In the genomic region with DNA sequence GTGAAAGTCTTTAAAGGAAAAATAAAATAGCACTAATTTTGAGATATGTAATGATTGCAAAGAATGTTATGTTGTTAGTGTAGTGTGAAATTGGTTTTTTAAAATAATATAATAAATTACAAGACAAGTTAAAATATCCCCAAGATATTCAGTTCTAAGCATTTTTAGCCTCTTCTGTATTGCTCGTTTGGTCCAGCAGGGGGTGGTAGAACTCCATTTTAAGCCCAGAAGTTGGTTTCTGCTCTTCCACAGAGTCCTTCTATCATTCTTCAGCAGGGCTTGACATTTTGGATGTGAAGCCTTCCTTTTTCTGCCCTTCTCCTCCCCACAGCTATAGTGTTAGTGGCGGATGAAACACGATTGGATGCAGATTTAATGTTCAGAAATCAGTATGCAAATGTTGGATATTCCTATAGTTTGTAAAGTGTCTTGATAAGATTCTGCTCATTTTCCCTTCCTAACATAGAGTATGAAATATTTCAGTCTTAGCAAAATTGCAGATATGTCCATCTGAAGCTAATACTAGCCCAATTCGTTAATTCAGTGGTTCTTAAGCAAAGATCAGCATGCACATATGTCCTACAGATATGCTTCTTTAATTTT, we compare ENCODE assay signal across 8 cellular contexts. TPM values are rescaled to one million over a fixed set of nuclear protein-coding genes. Genes with fewer than 3 reads are reported as not detected.
DNase-seq lines count a peak whose midpoint lies in the region; ATAC-seq and TF ChIP-seq lines count a peak whose summit lies in the region.

No MANE protein-coding gene starts in this region.

- H3K27me3 Mint-ChIP-seq in activated CD4-positive, alpha-beta memory T cell treated with anti-CD3 and anti-CD28 coated beads, Interleukin-2, amount 10 ng/mL, durations not matched to agents 7 days and 5 days = peaks cover 25% of the 10 kb centered on the region

- peaks cover 11% of the 10 kb centered on the region for H3K4me1 Mint-ChIP-seq in activated CD4-positive, alpha-beta memory T cell treated with anti-CD3 and anti-CD28 coated beads, Interleukin-2, amount 10 ng/mL, durations not matched to agents 7 days and 5 days

- H3K27ac ChIP-seq in foreskin keratinocyte = no peak overlapping the region

- ATAC-seq in GM21423 (IDR thresholded peaks at IDR 0.05; ENCODE audit: unreplicated experiment) (peak; percentile 41), foreskin keratinocyte (peak; percentile 31), HG03045 (IDR thresholded peaks at IDR 0.05; ENCODE audit: unreplicated experiment) (no peak), GM21367 (IDR thresholded peaks at IDR 0.05; ENCODE audit: unreplicated experiment) (no peak)

- no peak overlapping the region for H3K27ac Mint-ChIP-seq in activated CD4-positive, alpha-beta memory T cell treated with anti-CD3 and anti-CD28 coated beads, Interleukin-2, amount 10 ng/mL, durations not matched to agents 7 days and 5 days

- DNase-seq in CD1c-positive myeloid dendritic cell (ENCODE audit: extremely low spot score) (peak; percentile 65), NCI-H226 (peak; percentile 43), foreskin keratinocyte (peak in 1 of 2 donors; percentile 26), occipital lobe (lab: John Stamatoyannopoulos, UW) (peak; percentile 26)
- peak; percentile 30 for DNase-seq in activated CD4-positive, alpha-beta memory T cell treated with anti-CD3 and anti-CD28 coated beads, Interleukin-2, amount 10 ng/mL, durations not matched to agents 7 days and 5 days

- CTCF ChIA-PET in activated CD4-positive, alpha-beta memory T cell treated with anti-CD3 and anti-CD28 coated beads, Interleukin-2, amount 10 ng/mL, durations not matched to agents 7 days and 5 days (lab: Charles Lee) = no interaction called here

- TF ChIP-seq CTCF in foreskin keratinocyte (conservative IDR thresholded peaks at IDR 0.05) = peak; percentile 71

- H3K9me3 Mint-ChIP-seq in activated CD4-positive, alpha-beta memory T cell treated with anti-CD3 and anti-CD28 coated beads, Interleukin-2, amount 10 ng/mL, durations not matched to agents 7 days and 5 days = no peaks in the 10 kb centered on the region

- no peaks in the 10 kb centered on the region for H3K36me3 Mint-ChIP-seq in activated CD4-positive, alpha-beta memory T cell treated with anti-CD3 and anti-CD28 coated beads, Interleukin-2, amount 10 ng/mL, durations not matched to agents 7 days and 5 days (ENCODE audit: low read depth)

- no peak overlapping the region for H3K4me3 Mint-ChIP-seq in activated CD4-positive, alpha-beta memory T cell treated with anti-CD3 and anti-CD28 coated beads, Interleukin-2, amount 10 ng/mL, durations not matched to agents 7 days and 5 days

- no peaks in the 10 kb centered on the region for H3K4me1 ChIP-seq in foreskin keratinocyte

- peaks cover 22% of the 10 kb centered on the region for H3K27me3 ChIP-seq in foreskin keratinocyte

- POLR2A ChIA-PET in activated CD4-positive, alpha-beta memory T cell treated with anti-CD3 and anti-CD28 coated beads, Interleukin-2, amount 10 ng/mL, durations not matched to agents 7 days and 5 days (lab: Charles Lee) = no interaction called here

RNA-seq across cellular contexts. Expression of a gene that starts 1.5 kb away (rescaled TPM):
- not detected for total RNA-seq in activated CD4-positive, alpha-beta memory T cell treated with anti-CD3 and anti-CD28 coated beads, Interleukin-2, amount 10 ng/mL, durations not matched to agents 7 days and 5 days
- total RNA-seq in foreskin keratinocyte (not detected in 2 replicates), occipital lobe (82.8 TPM)
- polyA plus RNA-seq in foreskin keratinocyte = not detected in 2 replicates

Comparison
In these comparisons a context has a peak if more than half of its experiments do, and no peak if none do; other contexts are left out.
1. ATAC-seq: peak in GM21423 (single experiment) and foreskin keratinocyte (single experiment); none in HG03045 (single experiment) and GM21367 (single experiment).
2. RNA of a gene that starts 1.5 kb away (total RNA-seq): 82.8 TPM in occipital lobe (single experiment); not detected in activated CD4-positive, alpha-beta memory T cell treated with anti-CD3 and anti-CD28 coated beads, Interleukin-2, amount 10 ng/mL, durations not matched to agents 7 days and 5 days and not detected in foreskin keratinocyte; every median in the first group is over 10 times any median in the second.